ENCODE assay signal across 1 cellular context in genomic region chr6:32045811-32046449, GRCh38.
TF ChIP-seq lines count a peak whose summit lies in the region.

No MANE protein-coding gene starts in this region.

TF ChIP-seq in HepG2, 621 proteins besides CTCF, POLR2A, EP300 and RAD21:
- TF ChIP-seq HNRNPL (IDR thresholded peaks at IDR 0.05; ENCODE audit: low read depth, low read length) (0 out of 2 replicates have a peak, but pooled peaks have one; percentile 28), HIVEP1 (CRISPR knock-in tag; IDR thresholded peaks at IDR 0.05) (no peak)
